Comparison of ENCODE assay signal across 24 cellular contexts in the genomic region with DNA sequence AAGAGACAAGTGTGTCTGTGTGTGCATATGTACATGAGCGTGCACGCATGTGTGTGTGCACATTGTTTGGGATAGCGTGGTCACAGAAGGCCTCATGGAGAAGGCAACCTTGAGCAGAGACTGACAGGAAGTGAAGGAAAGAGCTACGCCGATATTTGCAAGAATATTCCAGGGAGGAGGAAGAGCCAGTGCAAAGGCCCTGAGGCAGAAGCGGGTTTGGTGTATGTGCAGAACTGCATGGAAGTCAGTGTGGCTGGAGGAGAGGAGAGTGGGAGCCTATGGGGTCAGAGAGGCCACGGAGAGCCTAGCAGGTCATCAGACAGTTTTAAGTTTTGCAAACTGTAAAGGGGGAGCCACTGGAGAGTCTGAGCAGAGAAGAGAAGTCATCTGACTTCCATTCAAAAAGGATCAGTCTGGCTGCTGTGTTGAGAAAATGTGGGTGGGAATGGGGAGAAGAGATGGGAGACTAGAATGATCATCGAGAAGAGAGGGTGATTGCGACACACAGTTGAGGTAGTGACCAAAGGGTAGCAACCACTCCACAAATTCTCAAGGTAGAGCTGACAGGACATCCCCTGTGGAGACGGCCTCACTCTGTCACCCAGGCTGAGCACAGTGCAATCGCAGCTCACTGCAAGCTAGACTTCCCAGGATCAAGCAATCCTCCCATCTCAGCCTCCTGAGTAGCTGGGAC. TPM values are rescaled to one million over a fixed set of nuclear protein-coding genes. Genes with fewer than 3 reads are reported as not detected.
A peak's percentile ranks its signal among the peaks of the same experiment; 100 is the strongest.
DNase-seq lines count a peak whose midpoint lies in the region; ATAC-seq, FAIRE-seq and TF ChIP-seq lines count a peak whose summit lies in the region.
"Had no signal": no experiment of that assay in that cellular context is flagged by ENCODE, and none has a peak within 500 bp of the region (broad histone marks: within the 10 kb centered on the region; RNA-seq: fewer than 3 reads in every experiment).

No MANE protein-coding gene starts in this region.

- TF ChIP-seq RAD21 in HepG2 (CRISPR knock-in tag; IDR thresholded peaks at IDR 0.05): no peak

- CTCF ChIA-PET in HepG2 (lab: Yijun Ruan, JAX; ENCODE audit: low intra/inter-chr PET ratio, low total read pairs): no interaction called here

- H3K79me2 ChIP-seq in HepG2 (ENCODE audit: insufficient read depth, low read length): no peaks in the 10 kb centered on the region

- no peaks in the 10 kb centered on the region for H4K20me1 ChIP-seq in HepG2 (ENCODE audit: insufficient read depth, low read length)
- H4K20me1 ChIP-seq: BLaER1 had no signal

- no TSS peak for BruUV-seq in HepG2 (replicated peaks; lab: Mats Ljungman, UMichigan)

- no peak overlapping the region for H3K4me2 ChIP-seq in HepG2 (ENCODE audit: low read depth, low read length)
- H3K4me2 ChIP-seq: BLaER1 had no signal

- no peak for FAIRE-seq in HepG2 (lab: Jason Lieb, UNC)
- FAIRE-seq: GM12892, GM18507, H54 had no signal

- no peak overlapping the region for H3K9ac ChIP-seq in HepG2 (ENCODE audit: insufficient read depth, low read depth, low read length)
- H3K9ac ChIP-seq: BLaER1, GM23248 had no signal

- no peaks in the 10 kb centered on the region for H3K4me1 ChIP-seq in HepG2 (ENCODE audit: insufficient read depth, low read length)
- H3K4me1 ChIP-seq in right lobe of liver: no peaks in the 10 kb centered on the region
- H3K4me1 ChIP-seq in body of pancreas: peaks cover 56% of the 10 kb centered on the region
- H3K4me1 ChIP-seq: BLaER1 had no signal

- TF ChIP-seq POLR2A in HepG2 (IDR thresholded peaks at IDR 0.05; ENCODE audit: insufficient read depth in 1 of 2, low read depth in 2 of 2, low read length in 2 of 2) (no peak), right lobe of liver (IDR thresholded peaks at IDR 0.05) (no peak), body of pancreas (IDR thresholded peaks at IDR 0.05) (no peak)

- in situ Hi-C loops in HepG2 (cut with HindIII; ENCODE audit: extremely low pct_ligation_motif_present, low pct_unique_long_range_greater_than_20kb): no loop called here

- H3K36me3 ChIP-seq in HepG2 (replicated peaks in 1 of 2; ENCODE audit: control insufficient read depth in 1 of 2, insufficient read depth in 2 of 2, low read length in 2 of 2) (no peaks in the 10 kb centered on the region), right lobe of liver (no peaks in the 10 kb centered on the region), body of pancreas (replicated peaks in 1 of 2; ENCODE audit: insufficient read depth in 1 of 2, low read depth in 2 of 2) (no peaks in the 10 kb centered on the region)
- H3K36me3 ChIP-seq: BLaER1 had no signal

- intact Hi-C loops in HepG2 (cut with micrococcal nuclease; ENCODE audit: unreplicated experiment) (no loop called here), right lobe of liver (cut with DNase I) (no loop called here), body of pancreas (cut with DNase I) (no loop called here)

- ATAC-seq in HepG2: no peak
- ATAC-seq in right lobe of liver: no peak
- no peak for ATAC-seq in body of pancreas

- TF ChIP-seq EP300 in HepG2 (IDR thresholded peaks at IDR 0.05; ENCODE audit: low read depth in 2 of 2, low read length in 2 of 2) (no peak), HepG2 (CRISPR knock-in tag; IDR thresholded peaks at IDR 0.05; ENCODE audit: borderline replicate concordance) (no peak)

- no peak overlapping the region for H2AFZ ChIP-seq in HepG2 (ENCODE audit: low read length)
- H2AFZ ChIP-seq: GM23248 had no signal

- no peak for DNase-seq in HepG2 (ENCODE audit: low spot score)
- no peak for DNase-seq in right lobe of liver
- no peak for DNase-seq in body of pancreas
- no peak for DNase-seq in T-helper 1 cell
- DNase-seq in coronary artery (ENCODE audit: low spot score): no peak
- DNase-seq: 8988T; CD4-positive, alpha-beta memory T cell; DMS153; DMS79; GDM1; GM23248; HCEC 1CT; HFFc6 had no signal

- WGBS in HepG2 (ENCODE audit: low lambda C conversion rate): 53% methylated on average over 11 of the region's 11 CpGs
- WGBS in right lobe of liver (ENCODE audit: insufficient coverage, low coverage, low lambda C conversion rate, missing lambda C conversion rate): 88% methylated on average over 8 of the region's 11 CpGs
- 44 to 54% methylated on average over 11 of the region's 11 CpGs for WGBS in body of pancreas, 2 donors

- H3K9me3 ChIP-seq in HepG2 (ENCODE audit: low read length): no peaks in the 10 kb centered on the region
- no peaks in the 10 kb centered on the region for H3K9me3 ChIP-seq in right lobe of liver
- H3K9me3 ChIP-seq in body of pancreas: no peaks in the 10 kb centered on the region
- H3K9me3 ChIP-seq: BLaER1 had no signal

- POLR2A ChIA-PET in HepG2 (lab: Yijun Ruan, JAX): no interaction called here

- H3K27ac ChIP-seq in HepG2 (ENCODE audit: extremely low read length, insufficient read depth, low read length) (no peak overlapping the region), right lobe of liver (no peak overlapping the region), body of pancreas (peak overlapping the region in 3 of 4 donors; percentile 41 to 78 (median 75)), coronary artery (no peak overlapping the region)
- H3K27ac ChIP-seq: BLaER1, GM23248, HL-60 had no signal

- TF ChIP-seq CTCF in HepG2 (CRISPR knock-in tag; IDR thresholded peaks at IDR 0.05) (no peak), right lobe of liver (IDR thresholded peaks at IDR 0.05) (no peak), body of pancreas (IDR thresholded peaks at IDR 0.05) (no peak), coronary artery (IDR thresholded peaks at IDR 0.05) (no peak)

- H3K4me3 ChIP-seq in HepG2 (replicated peaks in 1 of 3; ENCODE audit: insufficient read depth in 1 of 3, low read depth in 2 of 3, low read length in 3 of 3): no peak overlapping the region
- H3K4me3 ChIP-seq in right lobe of liver: no peak overlapping the region
- no peak overlapping the region for H3K4me3 ChIP-seq in body of pancreas
- no peak overlapping the region for H3K4me3 ChIP-seq in coronary artery
- H3K4me3 ChIP-seq: BLaER1, GM23248 had no signal

- H3K27me3 ChIP-seq in HepG2 (ENCODE audit: control insufficient read depth in 1 of 2, insufficient read depth in 2 of 2, low read length in 2 of 2) (peaks cover 0 to 1% of the 10 kb centered on the region in 2 experiments; a peak in 1 of 5 replicates), right lobe of liver (no peaks in the 10 kb centered on the region), body of pancreas (no peaks in the 10 kb centered on the region)
- H3K27me3 ChIP-seq: BLaER1 had no signal

RNA-seq across cellular contexts. Expression of gene CELA2B, which starts 3.9 kb away (rescaled TPM):
- not detected in 2 replicates for total RNA-seq in HepG2 (2016; rRNA removed; fragmentation: Illumina TruSeq; extraction: Trizol)
- not detected in 2 replicates for total RNA-seq in HepG2 (2016; cell fraction: cytosol; rRNA removed; fragmentation: Illumina TruSeq; extraction: Trizol; ENCODE audit: low read depth)
- not detected in 2 replicates for total RNA-seq in HepG2 (2016; cell fraction: insoluble cytoplasmic fraction; rRNA removed; fragmentation: Illumina TruSeq; extraction: Trizol)
- not detected in 2 replicates for total RNA-seq in HepG2 (2016; cell fraction: membrane; rRNA removed; fragmentation: Illumina TruSeq; extraction: Trizol)
- not detected in 2 replicates for total RNA-seq in HepG2 (2016; cell fraction: nucleus; rRNA removed; fragmentation: Illumina TruSeq; extraction: Trizol)
- polyA plus RNA-seq in HepG2 (2011; rRNA removed): not detected in 2 replicates
- polyA plus RNA-seq in HepG2 (2011; cell fraction: cytosol; rRNA removed): not detected in 2 replicates
- not detected in 2 replicates for polyA plus RNA-seq in HepG2 (2011; cell fraction: nucleus; rRNA removed)
- polyA plus RNA-seq in HepG2 (2012): not detected in 2 replicates
- not detected in 2 replicates for polyA plus RNA-seq in HepG2 (2016; cell fraction: cytosol; fragmentation: Illumina TruSeq; extraction: Trizol; ENCODE audit: low read depth)
- not detected in 2 replicates for polyA plus RNA-seq in HepG2 (2016; cell fraction: insoluble cytoplasmic fraction; fragmentation: Illumina TruSeq; extraction: Trizol; ENCODE audit: low read depth)
- not detected in 2 replicates for polyA plus RNA-seq in HepG2 (2016; cell fraction: membrane; fragmentation: Illumina TruSeq; extraction: Trizol; ENCODE audit: low read depth)
- not detected in 2 replicates for polyA plus RNA-seq in HepG2 (2016; cell fraction: nucleus; fragmentation: Illumina TruSeq; extraction: Trizol; ENCODE audit: insufficient read depth, low read depth)
- not detected in 2 replicates for polyA minus RNA-seq in HepG2 (2011; rRNA and poly(A)+ RNA removed; ENCODE audit: low replicate concordance)
- polyA minus RNA-seq in HepG2 (2011; cell fraction: cytosol; rRNA and poly(A)+ RNA removed): not detected in 2 replicates
- polyA minus RNA-seq in HepG2 (2011; cell fraction: nucleus; rRNA and poly(A)+ RNA removed): not detected in 2 replicates
- total RNA-seq in right lobe of liver: not detected
- total RNA-seq in body of pancreas: 1,000 to 10,000 TPM in 1 of 2 donors, 100 to 1,000 TPM in 1; 333 to 1,481 TPM
- total RNA-seq: A673; CD4-positive, alpha-beta memory T cell; Daoy; GM23248; HFFc6; HT1080 had no signal
- polyA plus RNA-seq: AG04450; CD14-positive monocyte; CD4-positive, alpha-beta memory T cell; GM23248; IgD-negative memory B cell had no signal

RNA-seq across cellular contexts. Expression of gene CELA2A, which starts 23.3 kb away (rescaled TPM):
- not detected in 2 replicates for total RNA-seq in HepG2 (2016; rRNA removed; fragmentation: Illumina TruSeq; extraction: Trizol)
- not detected in 2 replicates for total RNA-seq in HepG2 (2016; cell fraction: cytosol; rRNA removed; fragmentation: Illumina TruSeq; extraction: Trizol; ENCODE audit: low read depth)
- total RNA-seq in HepG2 (2016; cell fraction: insoluble cytoplasmic fraction; rRNA removed; fragmentation: Illumina TruSeq; extraction: Trizol): not detected in 2 replicates
- not detected in 2 replicates for total RNA-seq in HepG2 (2016; cell fraction: membrane; rRNA removed; fragmentation: Illumina TruSeq; extraction: Trizol)
- not detected in 2 replicates for total RNA-seq in HepG2 (2016; cell fraction: nucleus; rRNA removed; fragmentation: Illumina TruSeq; extraction: Trizol)
- not detected in 2 replicates for polyA plus RNA-seq in HepG2 (2011; rRNA removed)
- polyA plus RNA-seq in HepG2 (2011; cell fraction: cytosol; rRNA removed): not detected in 2 replicates
- polyA plus RNA-seq in HepG2 (2011; cell fraction: nucleus; rRNA removed): not detected in 2 replicates
- not detected in 2 replicates for polyA plus RNA-seq in HepG2 (2012)
- not detected in 2 replicates for polyA plus RNA-seq in HepG2 (2016; cell fraction: cytosol; fragmentation: Illumina TruSeq; extraction: Trizol; ENCODE audit: low read depth)
- polyA plus RNA-seq in HepG2 (2016; cell fraction: insoluble cytoplasmic fraction; fragmentation: Illumina TruSeq; extraction: Trizol; ENCODE audit: low read depth): not detected in 2 replicates
- not detected in 2 replicates for polyA plus RNA-seq in HepG2 (2016; cell fraction: membrane; fragmentation: Illumina TruSeq; extraction: Trizol; ENCODE audit: low read depth)
- not detected in 2 replicates for polyA plus RNA-seq in HepG2 (2016; cell fraction: nucleus; fragmentation: Illumina TruSeq; extraction: Trizol; ENCODE audit: insufficient read depth, low read depth)
- polyA minus RNA-seq in HepG2 (2011; rRNA and poly(A)+ RNA removed; ENCODE audit: low replicate concordance): not detected in 2 replicates
- not detected in 2 replicates for polyA minus RNA-seq in HepG2 (2011; cell fraction: cytosol; rRNA and poly(A)+ RNA removed)
- polyA minus RNA-seq in HepG2 (2011; cell fraction: nucleus; rRNA and poly(A)+ RNA removed): not detected in 2 replicates
- total RNA-seq in right lobe of liver: not detected
- total RNA-seq in body of pancreas: over 10,000 TPM in 1 of 2 donors, 1,000 to 10,000 TPM in 1; 4,384 to 21,046 TPM
- total RNA-seq: A673; CD4-positive, alpha-beta memory T cell; Daoy; GM23248; HFFc6; HT1080 had no signal
- polyA plus RNA-seq: AG04450; CD14-positive monocyte; CD4-positive, alpha-beta memory T cell; GM23248; IgD-negative memory B cell had no signal

RNA-seq across cellular contexts. Expression of gene CTRC, which starts 41.6 kb away (rescaled TPM):
- total RNA-seq in HepG2 (2016; rRNA removed; fragmentation: Illumina TruSeq; extraction: Trizol) (not detected in 2 replicates), right lobe of liver (not detected), body of pancreas (over 10,000 TPM in 1 of 2 donors, 1,000 to 10,000 TPM in 1; 6,275 to 13,040 TPM)
- not detected in 2 replicates for total RNA-seq in HepG2 (2016; cell fraction: cytosol; rRNA removed; fragmentation: Illumina TruSeq; extraction: Trizol; ENCODE audit: low read depth)
- total RNA-seq in HepG2 (2016; cell fraction: insoluble cytoplasmic fraction; rRNA removed; fragmentation: Illumina TruSeq; extraction: Trizol): not detected in 2 replicates
- total RNA-seq in HepG2 (2016; cell fraction: membrane; rRNA removed; fragmentation: Illumina TruSeq; extraction: Trizol): not detected in 2 replicates
- total RNA-seq in HepG2 (2016; cell fraction: nucleus; rRNA removed; fragmentation: Illumina TruSeq; extraction: Trizol): not detected in 2 replicates
- not detected in 2 replicates for polyA plus RNA-seq in HepG2 (2011; rRNA removed)
- not detected in 2 replicates for polyA plus RNA-seq in HepG2 (2011; cell fraction: cytosol; rRNA removed)
- polyA plus RNA-seq in HepG2 (2011; cell fraction: nucleus; rRNA removed): not detected in 2 replicates
- polyA plus RNA-seq in HepG2 (2012): not detected in 2 replicates
- polyA plus RNA-seq in HepG2 (2016; cell fraction: cytosol; fragmentation: Illumina TruSeq; extraction: Trizol; ENCODE audit: low read depth): not detected in 2 replicates
- not detected in 2 replicates for polyA plus RNA-seq in HepG2 (2016; cell fraction: insoluble cytoplasmic fraction; fragmentation: Illumina TruSeq; extraction: Trizol; ENCODE audit: low read depth)
- not detected in 2 replicates for polyA plus RNA-seq in HepG2 (2016; cell fraction: membrane; fragmentation: Illumina TruSeq; extraction: Trizol; ENCODE audit: low read depth)
- not detected in 2 replicates for polyA plus RNA-seq in HepG2 (2016; cell fraction: nucleus; fragmentation: Illumina TruSeq; extraction: Trizol; ENCODE audit: insufficient read depth, low read depth)
- polyA minus RNA-seq in HepG2 (2011; rRNA and poly(A)+ RNA removed; ENCODE audit: low replicate concordance): not detected in 2 replicates
- not detected in 2 replicates for polyA minus RNA-seq in HepG2 (2011; cell fraction: cytosol; rRNA and poly(A)+ RNA removed)
- not detected in 2 replicates for polyA minus RNA-seq in HepG2 (2011; cell fraction: nucleus; rRNA and poly(A)+ RNA removed)
- total RNA-seq: Daoy, GM23248, HFFc6, HT1080 had no signal
- polyA plus RNA-seq: AG04450; CD14-positive monocyte; CD4-positive, alpha-beta memory T cell; GM23248; IgD-negative memory B cell had no signal

RNA-seq across cellular contexts. Expression of gene CASP9, which starts 44.2 kb away (rescaled TPM):
- total RNA-seq in HepG2 (2016; rRNA removed; fragmentation: Illumina TruSeq; extraction: Trizol) (8.5 and 12.3 TPM in 2 replicates), right lobe of liver (1 to 10 TPM; 2.3 to 9.0 (median 8.2) TPM), body of pancreas (10 to 100 TPM; 12.9 to 21.5 TPM)
- total RNA-seq in HepG2 (2016; cell fraction: cytosol; rRNA removed; fragmentation: Illumina TruSeq; extraction: Trizol; ENCODE audit: low read depth): 1.1 and 1.3 TPM in 2 replicates
- total RNA-seq in HepG2 (2016; cell fraction: insoluble cytoplasmic fraction; rRNA removed; fragmentation: Illumina TruSeq; extraction: Trizol): 10.1 and 11.4 TPM in 2 replicates
- 3.7 and 4.1 TPM in 2 replicates for total RNA-seq in HepG2 (2016; cell fraction: membrane; rRNA removed; fragmentation: Illumina TruSeq; extraction: Trizol)
- total RNA-seq in HepG2 (2016; cell fraction: nucleus; rRNA removed; fragmentation: Illumina TruSeq; extraction: Trizol): 4.9 and 5.2 TPM in 2 replicates
- 11.5 and 13.1 TPM in 2 replicates for polyA plus RNA-seq in HepG2 (2011; rRNA removed)
- polyA plus RNA-seq in HepG2 (2011; cell fraction: cytosol; rRNA removed): 10.4 and 11.1 TPM in 2 replicates
- 24.0 and 32.3 TPM in 2 replicates for polyA plus RNA-seq in HepG2 (2011; cell fraction: nucleus; rRNA removed)
- 4.9 and 7.1 TPM in 2 replicates for polyA plus RNA-seq in HepG2 (2012)
- 1.5 and 1.9 TPM in 2 replicates for polyA plus RNA-seq in HepG2 (2016; cell fraction: cytosol; fragmentation: Illumina TruSeq; extraction: Trizol; ENCODE audit: low read depth)
- 11.9 and 12.9 TPM in 2 replicates for polyA plus RNA-seq in HepG2 (2016; cell fraction: insoluble cytoplasmic fraction; fragmentation: Illumina TruSeq; extraction: Trizol; ENCODE audit: low read depth)
- polyA plus RNA-seq in HepG2 (2016; cell fraction: membrane; fragmentation: Illumina TruSeq; extraction: Trizol; ENCODE audit: low read depth): 3.7 and 4.2 TPM in 2 replicates
- 12.8 and 13.5 TPM in 2 replicates for polyA plus RNA-seq in HepG2 (2016; cell fraction: nucleus; fragmentation: Illumina TruSeq; extraction: Trizol; ENCODE audit: insufficient read depth, low read depth)
- polyA minus RNA-seq in HepG2 (2011; rRNA and poly(A)+ RNA removed; ENCODE audit: low replicate concordance): 14.4 and 219 TPM in 2 replicates
- polyA minus RNA-seq in HepG2 (2011; cell fraction: cytosol; rRNA and poly(A)+ RNA removed): 6.1 and 6.7 TPM in 2 replicates
- polyA minus RNA-seq in HepG2 (2011; cell fraction: nucleus; rRNA and poly(A)+ RNA removed): 5.2 and 6.5 TPM in 2 replicates

RNA-seq across cellular contexts. Expression of gene DNAJC16, which starts 46.8 kb away (rescaled TPM):
- total RNA-seq in HepG2 (2016; rRNA removed; fragmentation: Illumina TruSeq; extraction: Trizol) (10.7 and 15.4 TPM in 2 replicates), right lobe of liver (10 to 100 TPM in 4 of 6 experiments, 1 to 10 TPM in 2; 8.4 to 15.0 (median 11.9) TPM), body of pancreas (10 to 100 TPM; 11.9 to 12.5 TPM)
- total RNA-seq in HepG2 (2016; cell fraction: cytosol; rRNA removed; fragmentation: Illumina TruSeq; extraction: Trizol; ENCODE audit: low read depth): 7.3 and 7.8 TPM in 2 replicates
- 7.8 and 13.6 TPM in 2 replicates for total RNA-seq in HepG2 (2016; cell fraction: insoluble cytoplasmic fraction; rRNA removed; fragmentation: Illumina TruSeq; extraction: Trizol)
- total RNA-seq in HepG2 (2016; cell fraction: membrane; rRNA removed; fragmentation: Illumina TruSeq; extraction: Trizol): 5.1 and 5.5 TPM in 2 replicates
- total RNA-seq in HepG2 (2016; cell fraction: nucleus; rRNA removed; fragmentation: Illumina TruSeq; extraction: Trizol): 15.6 and 16.7 TPM in 2 replicates
- 11.4 and 11.7 TPM in 2 replicates for polyA plus RNA-seq in HepG2 (2011; rRNA removed)
- polyA plus RNA-seq in HepG2 (2011; cell fraction: cytosol; rRNA removed): 3.9 and 5.8 TPM in 2 replicates
- polyA plus RNA-seq in HepG2 (2011; cell fraction: nucleus; rRNA removed): 7.8 and 8.8 TPM in 2 replicates
- polyA plus RNA-seq in HepG2 (2012): 12.0 and 15.5 TPM in 2 replicates
- polyA plus RNA-seq in HepG2 (2016; cell fraction: cytosol; fragmentation: Illumina TruSeq; extraction: Trizol; ENCODE audit: low read depth): 0.53 and 0.67 TPM in 2 replicates
- polyA plus RNA-seq in HepG2 (2016; cell fraction: insoluble cytoplasmic fraction; fragmentation: Illumina TruSeq; extraction: Trizol; ENCODE audit: low read depth): 6.7 and 7.3 TPM in 2 replicates
- 1.7 and 3.2 TPM in 2 replicates for polyA plus RNA-seq in HepG2 (2016; cell fraction: membrane; fragmentation: Illumina TruSeq; extraction: Trizol; ENCODE audit: low read depth)
- polyA plus RNA-seq in HepG2 (2016; cell fraction: nucleus; fragmentation: Illumina TruSeq; extraction: Trizol; ENCODE audit: insufficient read depth, low read depth): 19.2 and 21.4 TPM in 2 replicates
- polyA minus RNA-seq in HepG2 (2011; rRNA and poly(A)+ RNA removed; ENCODE audit: low replicate concordance): 20.6 and 25.6 TPM in 2 replicates
- 12.1 and 19.7 TPM in 2 replicates for polyA minus RNA-seq in HepG2 (2011; cell fraction: cytosol; rRNA and poly(A)+ RNA removed)
- polyA minus RNA-seq in HepG2 (2011; cell fraction: nucleus; rRNA and poly(A)+ RNA removed): 14.9 and 20.4 TPM in 2 replicates

Comparison
In these comparisons a context has a peak if more than half of its experiments do, and no peak if none do; other contexts are left out.
1. H3K27ac ChIP-seq: peak in body of pancreas (3 of 4); none in HepG2 (single experiment), right lobe of liver (0 of 3) and coronary artery (0 of 2).
2. RNA of gene CELA2B, which starts 3.9 kb away (total RNA-seq): 333 to 1,481 TPM in body of pancreas; not detected in HepG2 and not detected in right lobe of liver; every median in the first group is over 100 times any median in the second.
3. RNA of gene CELA2A, which starts 23.3 kb away (total RNA-seq): 4,384 to 21,046 TPM in body of pancreas; not detected in HepG2 and not detected in right lobe of liver; every median in the first group is over 1,000 times any median in the second.
4. RNA of gene CTRC, which starts 41.6 kb away (total RNA-seq): 6,275 to 13,040 TPM in body of pancreas; not detected in HepG2 and not detected in right lobe of liver; every median in the first group is over 1,000 times any median in the second.